In genomic region chr3:127791221-127791913, GRCh38 we compare ENCODE assay signal across 8 cellular contexts. TPM values are rescaled to one million over a fixed set of nuclear protein-coding genes. Genes with fewer than 3 reads are reported as not detected.
DNase-seq lines count a peak whose midpoint lies in the region; ATAC-seq lines count a peak whose summit lies in the region.

No MANE protein-coding gene starts in this region.

- H3K4me3 Mint-ChIP-seq in activated CD4-positive, alpha-beta T cell treated with anti-CD3 and anti-CD28 coated beads, Interleukin-2, amount 10 ng/mL, durations not matched to agents 24 days and 14 days, result no peak overlapping the region
- no peak overlapping the region for H3K4me3 Mint-ChIP-seq in T-helper 2 cell treated with Interferon-gamma antibody and Interleukin-4, amounts not matched to agents 5 μg/mL and 100 μg/mL, for 36 hours
- no peak overlapping the region for H3K4me3 Mint-ChIP-seq in stimulated activated naive CD8-positive, alpha-beta T cell treated with anti-CD3 and anti-CD28 coated beads, Interleukin-15, amount 100 ng/mL, for 72 hours

- H3K36me3 Mint-ChIP-seq in activated CD4-positive, alpha-beta T cell treated with anti-CD3 and anti-CD28 coated beads, Interleukin-2, amount 10 ng/mL, durations not matched to agents 24 days and 14 days (ENCODE audit: low read depth), result no peaks in the 10 kb centered on the region
- H3K36me3 Mint-ChIP-seq in T-helper 2 cell treated with Interferon-gamma antibody and Interleukin-4, amounts not matched to agents 5 μg/mL and 100 μg/mL, for 36 hours (ENCODE audit: low read depth), result no peaks in the 10 kb centered on the region

- peaks cover 10% of the 10 kb centered on the region for H3K27me3 Mint-ChIP-seq in activated CD4-positive, alpha-beta T cell treated with anti-CD3 and anti-CD28 coated beads, Interleukin-2, amount 10 ng/mL, durations not matched to agents 24 days and 14 days
- peaks cover 21% of the 10 kb centered on the region for H3K27me3 Mint-ChIP-seq in T-helper 2 cell treated with Interferon-gamma antibody and Interleukin-4, amounts not matched to agents 5 μg/mL and 100 μg/mL, for 36 hours (ENCODE audit: low read depth)
- H3K27me3 Mint-ChIP-seq in stimulated activated naive CD8-positive, alpha-beta T cell treated with anti-CD3 and anti-CD28 coated beads, Interleukin-15, amount 100 ng/mL, for 72 hours, result no peaks in the 10 kb centered on the region

- peaks cover 7% of the 10 kb centered on the region for H3K9me3 Mint-ChIP-seq in activated CD4-positive, alpha-beta T cell treated with anti-CD3 and anti-CD28 coated beads, Interleukin-2, amount 10 ng/mL, durations not matched to agents 24 days and 14 days
- H3K9me3 Mint-ChIP-seq in T-helper 2 cell treated with Interferon-gamma antibody and Interleukin-4, amounts not matched to agents 5 μg/mL and 100 μg/mL, for 36 hours, result peaks cover 9% of the 10 kb centered on the region
- H3K9me3 Mint-ChIP-seq in stimulated activated naive CD8-positive, alpha-beta T cell treated with anti-CD3 and anti-CD28 coated beads, Interleukin-15, amount 100 ng/mL, for 72 hours, result peaks cover 9% of the 10 kb centered on the region in 2 donors

- ATAC-seq in GM21528 (IDR thresholded peaks at IDR 0.05; ENCODE audit: low FRiP score, unreplicated experiment), result peak; percentile 82
- ATAC-seq in stimulated activated naive CD8-positive, alpha-beta T cell treated with anti-CD3 and anti-CD28 coated beads, Interleukin-15, amount 100 ng/mL, for 72 hours, result peak; percentile 81

- H3K27ac Mint-ChIP-seq in activated CD4-positive, alpha-beta T cell treated with anti-CD3 and anti-CD28 coated beads, Interleukin-2, amount 10 ng/mL, durations not matched to agents 24 days and 14 days, result no peak overlapping the region
- H3K27ac Mint-ChIP-seq in T-helper 2 cell treated with Interferon-gamma antibody and Interleukin-4, amounts not matched to agents 5 μg/mL and 100 μg/mL, for 36 hours, result no peak overlapping the region
- H3K27ac Mint-ChIP-seq in stimulated activated naive CD8-positive, alpha-beta T cell treated with anti-CD3 and anti-CD28 coated beads, Interleukin-15, amount 100 ng/mL, for 72 hours, result no peak overlapping the region

- intact Hi-C loops in activated CD4-positive, alpha-beta T cell treated with anti-CD3 and anti-CD28 coated beads, Interleukin-2, amount 10 ng/mL, durations not matched to agents 24 days and 14 days (cut with micrococcal nuclease), result no loop called here

- DNase-seq in activated CD4-positive, alpha-beta T cell treated with anti-CD3 and anti-CD28 coated beads, Interleukin-2, amount 10 ng/mL, durations not matched to agents 24 days and 14 days, result peak; percentile 74
- DNase-seq in activated CD4-positive, alpha-beta T cell treated with anti-CD3 and anti-CD28 coated beads for 4 hours, result no peak
- DNase-seq in Kasumi-1 (lab: John Stamatoyannopoulos, UW) (peak; percentile 64 to 67), foreskin melanocyte (peak; percentile 28), NCI-H2227 (lab: John Stamatoyannopoulos, UW; ENCODE audit: unreplicated experiment) (no peak)
- DNase-seq in T-helper 2 cell treated with Interferon-gamma antibody and Interleukin-4, amounts not matched to agents 5 μg/mL and 100 μg/mL, for 36 hours (ENCODE audit: low spot score), result peak; percentile 10
- DNase-seq in stimulated activated naive CD8-positive, alpha-beta T cell treated with anti-CD3 and anti-CD28 coated beads, Interleukin-15, amount 100 ng/mL, for 72 hours, result peak; percentile 6 to 14

- H3K4me1 Mint-ChIP-seq in activated CD4-positive, alpha-beta T cell treated with anti-CD3 and anti-CD28 coated beads, Interleukin-2, amount 10 ng/mL, durations not matched to agents 24 days and 14 days, result peaks cover 5% of the 10 kb centered on the region
- H3K4me1 Mint-ChIP-seq in T-helper 2 cell treated with Interferon-gamma antibody and Interleukin-4, amounts not matched to agents 5 μg/mL and 100 μg/mL, for 36 hours (ENCODE audit: low read depth), result peaks cover 5% of the 10 kb centered on the region
- peaks cover 11% of the 10 kb centered on the region for H3K4me1 Mint-ChIP-seq in stimulated activated naive CD8-positive, alpha-beta T cell treated with anti-CD3 and anti-CD28 coated beads, Interleukin-15, amount 100 ng/mL, for 72 hours

RNA-seq across cellular contexts. Expression of gene MGLL, which starts 30.9 kb away (rescaled TPM):
- 2.3 and 3.6 TPM in 2 replicates for total RNA-seq in activated CD4-positive, alpha-beta T cell treated with anti-CD3 and anti-CD28 coated beads, Interleukin-2, amount 10 ng/mL, durations not matched to agents 24 days and 14 days

Comparison
In these comparisons a context has a peak if more than half of its experiments do, and no peak if none do; other contexts are left out.
1. DNase-seq: peak in activated CD4-positive, alpha-beta T cell treated with anti-CD3 and anti-CD28 coated beads, Interleukin-2, amount 10 ng/mL, durations not matched to agents 24 days and 14 days (single experiment), Kasumi-1 (2 of 2), T-helper 2 cell treated with Interferon-gamma antibody and Interleukin-4, amounts not matched to agents 5 μg/mL and 100 μg/mL, for 36 hours (single experiment), foreskin melanocyte (single experiment) and stimulated activated naive CD8-positive, alpha-beta T cell treated with anti-CD3 and anti-CD28 coated beads, Interleukin-15, amount 100 ng/mL, for 72 hours (2 of 2); none in activated CD4-positive, alpha-beta T cell treated with anti-CD3 and anti-CD28 coated beads for 4 hours (0 of 2) and NCI-H2227 (single experiment).